In the genomic region with DNA sequence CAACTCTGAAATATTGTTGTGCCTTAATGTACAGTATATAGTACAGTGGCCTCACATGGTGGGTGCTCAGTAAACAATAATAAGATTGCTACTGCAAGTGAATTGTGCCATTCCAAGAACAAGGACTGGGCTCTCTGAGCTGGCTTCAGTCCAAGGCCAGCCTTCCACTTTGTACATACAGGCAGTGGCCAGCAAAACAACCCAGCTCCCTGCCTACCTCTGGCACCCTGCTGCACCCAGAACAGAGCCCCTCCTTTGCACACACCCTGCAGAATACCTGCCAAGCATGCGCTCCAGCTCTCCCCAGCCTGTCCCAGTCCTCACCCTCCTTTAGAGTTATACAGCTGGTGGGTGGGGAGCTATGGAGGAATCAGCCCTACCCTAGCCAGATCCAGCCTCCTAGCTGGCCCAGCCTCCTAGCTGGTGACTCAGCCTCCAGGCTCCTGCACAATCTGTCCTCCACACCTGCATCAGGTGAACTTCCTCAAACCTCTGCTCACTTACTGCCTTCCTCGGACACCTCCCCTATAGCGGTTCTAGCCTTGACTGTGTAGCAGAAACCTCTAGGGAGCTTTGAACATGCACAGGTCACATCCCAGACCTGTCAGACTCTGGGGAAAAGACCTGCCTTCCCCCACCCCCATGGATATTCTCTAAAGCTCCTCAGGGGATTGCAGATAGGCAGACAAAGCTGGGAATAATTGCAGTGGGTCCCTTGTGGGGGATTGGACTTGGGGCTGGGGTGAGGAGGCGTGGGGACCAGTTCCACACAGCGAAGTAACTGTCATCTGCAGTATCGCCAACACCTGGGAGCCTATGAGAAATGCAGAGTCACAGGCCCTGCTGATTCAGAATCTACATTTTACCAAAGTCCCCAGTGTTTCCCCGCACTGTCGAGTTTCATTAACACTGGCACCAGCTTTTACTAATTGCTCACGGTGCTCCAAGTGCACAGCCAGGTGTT, we compare ENCODE assay signal across 1 cellular context.
TF ChIP-seq lines count a peak whose summit lies in the region.

No MANE protein-coding gene starts in this region.

TF ChIP-seq in A549, 52 proteins besides CTCF, POLR2A, EP300 and RAD21 (continued from another document):
- TF ChIP-seq CBX2 (IDR thresholded peaks at IDR 0.05; ENCODE audit: borderline replicate concordance, low read depth) = no peak
- TF ChIP-seq FOSB (CRISPR knock-in tag; IDR thresholded peaks at IDR 0.05) = no peak
- no peak for TF ChIP-seq EHMT2 (IDR thresholded peaks at IDR 0.05; ENCODE audit: low read depth)
- no peak for TF ChIP-seq NFE2L2 (conservative IDR thresholded peaks at IDR 0.05; ENCODE audit: low read length)
- no peak for TF ChIP-seq CEBPB (IDR thresholded peaks at IDR 0.05)
- no peak for TF ChIP-seq FOSL2 (IDR thresholded peaks at IDR 0.05)
- TF ChIP-seq FOSL2 (CRISPR knock-in tag; IDR thresholded peaks at IDR 0.05) = no peak
- TF ChIP-seq RFX5 (IDR thresholded peaks at IDR 0.05) = no peak
- no peak for TF ChIP-seq NPAS2 (CRISPR knock-in tag; IDR thresholded peaks at IDR 0.05; ENCODE audit: borderline replicate concordance)
- no peak for TF ChIP-seq CHD2 (IDR thresholded peaks at IDR 0.05; ENCODE audit: low read length, partially characterized antibody)
- TF ChIP-seq, protein P1, sequence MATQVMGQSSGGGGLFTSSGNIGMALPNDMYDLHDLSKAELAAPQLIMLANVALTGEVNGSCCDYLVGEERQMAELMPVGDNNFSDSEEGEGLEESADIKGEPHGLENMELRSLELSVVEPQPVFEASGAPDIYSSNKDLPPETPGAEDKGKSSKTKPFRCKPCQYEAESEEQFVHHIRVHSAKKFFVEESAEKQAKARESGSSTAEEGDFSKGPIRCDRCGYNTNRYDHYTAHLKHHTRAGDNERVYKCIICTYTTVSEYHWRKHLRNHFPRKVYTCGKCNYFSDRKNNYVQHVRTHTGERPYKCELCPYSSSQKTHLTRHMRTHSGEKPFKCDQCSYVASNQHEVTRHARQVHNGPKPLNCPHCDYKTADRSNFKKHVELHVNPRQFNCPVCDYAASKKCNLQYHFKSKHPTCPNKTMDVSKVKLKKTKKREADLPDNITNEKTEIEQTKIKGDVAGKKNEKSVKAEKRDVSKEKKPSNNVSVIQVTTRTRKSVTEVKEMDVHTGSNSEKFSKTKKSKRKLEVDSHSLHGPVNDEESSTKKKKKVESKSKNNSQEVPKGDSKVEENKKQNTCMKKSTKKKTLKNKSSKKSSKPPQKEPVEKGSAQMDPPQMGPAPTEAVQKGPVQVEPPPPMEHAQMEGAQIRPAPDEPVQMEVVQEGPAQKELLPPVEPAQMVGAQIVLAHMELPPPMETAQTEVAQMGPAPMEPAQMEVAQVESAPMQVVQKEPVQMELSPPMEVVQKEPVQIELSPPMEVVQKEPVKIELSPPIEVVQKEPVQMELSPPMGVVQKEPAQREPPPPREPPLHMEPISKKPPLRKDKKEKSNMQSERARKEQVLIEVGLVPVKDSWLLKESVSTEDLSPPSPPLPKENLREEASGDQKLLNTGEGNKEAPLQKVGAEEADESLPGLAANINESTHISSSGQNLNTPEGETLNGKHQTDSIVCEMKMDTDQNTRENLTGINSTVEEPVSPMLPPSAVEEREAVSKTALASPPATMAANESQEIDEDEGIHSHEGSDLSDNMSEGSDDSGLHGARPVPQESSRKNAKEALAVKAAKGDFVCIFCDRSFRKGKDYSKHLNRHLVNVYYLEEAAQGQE (IDR thresholded peaks at IDR 0.05) = no peak
- TF ChIP-seq ESRRA (IDR thresholded peaks at IDR 0.05; ENCODE audit: borderline replicate concordance, low read length) = no peak
- TF ChIP-seq, protein P2, sequence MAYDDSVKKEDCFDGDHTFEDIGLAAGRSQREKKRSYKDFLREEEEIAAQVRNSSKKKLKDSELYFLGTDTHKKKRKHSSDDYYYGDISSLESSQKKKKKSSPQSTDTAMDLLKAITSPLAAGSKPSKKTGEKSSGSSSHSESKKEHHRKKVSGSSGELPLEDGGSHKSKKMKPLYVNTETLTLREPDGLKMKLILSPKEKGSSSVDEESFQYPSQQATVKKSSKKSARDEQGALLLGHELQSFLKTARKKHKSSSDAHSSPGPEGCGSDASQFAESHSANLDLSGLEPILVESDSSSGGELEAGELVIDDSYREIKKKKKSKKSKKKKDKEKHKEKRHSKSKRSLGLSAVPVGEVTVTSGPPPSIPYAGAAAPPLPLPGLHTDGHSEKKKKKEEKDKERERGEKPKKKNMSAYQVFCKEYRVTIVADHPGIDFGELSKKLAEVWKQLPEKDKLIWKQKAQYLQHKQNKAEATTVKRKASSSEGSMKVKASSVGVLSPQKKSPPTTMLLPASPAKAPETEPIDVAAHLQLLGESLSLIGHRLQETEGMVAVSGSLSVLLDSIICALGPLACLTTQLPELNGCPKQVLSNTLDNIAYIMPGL (CRISPR knock-in tag; IDR thresholded peaks at IDR 0.05; ENCODE audit: borderline replicate concordance) = no peak
